Comparison of ENCODE assay signal across 8 cellular contexts in genomic region chr11:17354070-17354924, GRCh38. TPM values are rescaled to one million over a fixed set of nuclear protein-coding genes. Genes with fewer than 3 reads are reported as not detected.
A peak's percentile ranks its signal among the peaks of the same experiment; 100 is the strongest.
DNase-seq lines count a peak whose midpoint lies in the region; ATAC-seq and TF ChIP-seq lines count a peak whose summit lies in the region.

No MANE protein-coding gene starts in this region.

- H3K27me3 ChIP-seq in right lobe of liver, result no peaks in the 10 kb centered on the region

- TF ChIP-seq CTCF in right lobe of liver (IDR thresholded peaks at IDR 0.05), result peak; percentile 50 to 69 (median 68)

- peak overlapping the region; percentile 43 to 65 (median 53) for H3K4me3 ChIP-seq in right lobe of liver

- intact Hi-C loops in dendritic cell treated with granulocyte-macrophage colony-stimulating factor and Interleukin-4, amounts not matched to agents 40 ng/mL and 50 ng/mL, for 4 days (cut with micrococcal nuclease), result loop anchor here (5.0 kb wide), 3 partner anchors 77 to 277 kb away; partner anchors contain the start of genes NUCB2, PIK3C2A and RPS13
- intact Hi-C loops in right lobe of liver (cut with DNase I), result no loop called here

- H3K9me3 ChIP-seq in ES-I3 (ENCODE audit: control insufficient read depth, insufficient read depth, low read length), result no peaks in the 10 kb centered on the region
- H3K9me3 ChIP-seq in right lobe of liver, result no peaks in the 10 kb centered on the region

- H3K4me1 ChIP-seq in ES-I3 (ENCODE audit: insufficient read depth, low read length) (no peaks in the 10 kb centered on the region), right lobe of liver (peaks cover 0 to 31% (median 3%) of the 10 kb centered on the region in 4 donors)

- peak overlapping the region in 2 of 3 donors; percentile 41 to 69 for H3K27ac ChIP-seq in right lobe of liver

- peaks cover 27% of the 10 kb centered on the region for H3K36me3 Mint-ChIP-seq in dendritic cell treated with granulocyte-macrophage colony-stimulating factor and Interleukin-4, amounts not matched to agents 40 ng/mL and 50 ng/mL, for 4 days (ENCODE audit: low read depth)

- DNase-seq in NCI-H446 treated with DMSO at 0.1 percent for 48 hours (lab: John Stamatoyannopoulos, UW), result peak; percentile 57
- peak; percentile 14 for DNase-seq in activated CD4-positive, alpha-beta T cell treated with anti-CD3 and anti-CD28 coated beads for 1 hour
- peak in 1 of 3 donors; percentile 61 for DNase-seq in right lobe of liver
- peak; percentile 32 to 72 (median 47) for DNase-seq in stimulated activated CD4-positive, alpha-beta T cell treated with anti-CD3 and anti-CD28 coated beads, TNF-alpha, amount 100 ng/mL, for 48 hours (ENCODE audit: low read depth in 3 of 3)

- H3K36me3 ChIP-seq in ES-I3 (ENCODE audit: insufficient read depth, low read length) (no peaks in the 10 kb centered on the region), right lobe of liver (no peaks in the 10 kb centered on the region)

- peak overlapping the region; percentile 88 for H3K27ac Mint-ChIP-seq in dendritic cell treated with granulocyte-macrophage colony-stimulating factor and Interleukin-4, amounts not matched to agents 40 ng/mL and 50 ng/mL, for 4 days

- peaks cover 1% of the 10 kb centered on the region for H3K27me3 Mint-ChIP-seq in dendritic cell treated with granulocyte-macrophage colony-stimulating factor and Interleukin-4, amounts not matched to agents 40 ng/mL and 50 ng/mL, for 4 days

- ATAC-seq in HG02981 (IDR thresholded peaks at IDR 0.05; ENCODE audit: unreplicated experiment) (peak; percentile 46), right lobe of liver (peak; percentile 60 to 61 (median 61)), GM19397 (IDR thresholded peaks at IDR 0.05; ENCODE audit: unreplicated experiment) (no peak)

- 23% methylated on average over 9 of the region's 9 CpGs for WGBS in right lobe of liver (ENCODE audit: insufficient coverage, low coverage, low lambda C conversion rate, missing lambda C conversion rate)

- peak overlapping the region; percentile 66; the same call in 1 of the 2 replicates for H3K9ac ChIP-seq in ES-I3 (ENCODE audit: low read depth, low read length)

- no peak for TF ChIP-seq POLR2A in right lobe of liver (IDR thresholded peaks at IDR 0.05)

- peaks cover 28% of the 10 kb centered on the region for H3K4me1 Mint-ChIP-seq in dendritic cell treated with granulocyte-macrophage colony-stimulating factor and Interleukin-4, amounts not matched to agents 40 ng/mL and 50 ng/mL, for 4 days (ENCODE audit: low read depth)

- H3K9me3 Mint-ChIP-seq in dendritic cell treated with granulocyte-macrophage colony-stimulating factor and Interleukin-4, amounts not matched to agents 40 ng/mL and 50 ng/mL, for 4 days, result no peaks in the 10 kb centered on the region

- H3K4me3 Mint-ChIP-seq in dendritic cell treated with granulocyte-macrophage colony-stimulating factor and Interleukin-4, amounts not matched to agents 40 ng/mL and 50 ng/mL, for 4 days, result peak overlapping the region; percentile 82

RNA-seq across cellular contexts. Expression of gene NCR3LG1, which starts 2.7 kb away (rescaled TPM):
- 1 to 10 TPM in 3 of 6 experiments, under 1 TPM in 3; 0.15 to 3.2 (median 1.0) TPM for total RNA-seq in right lobe of liver

RNA-seq across cellular contexts. Expression of gene KCNJ11, which starts 34.2 kb away (rescaled TPM):
- 1 to 10 TPM in 5 of 6 experiments, under 1 TPM in 1; 0.93 to 3.7 (median 2.0) TPM for total RNA-seq in right lobe of liver
